8 cellular contexts compared by ENCODE assay signal in genomic region chr16:29961127-29961478, GRCh38. TPM values are rescaled to one million over a fixed set of nuclear protein-coding genes. Genes with fewer than 3 reads are reported as not detected.
DNase-seq lines count a peak whose midpoint lies in the region; ATAC-seq, FAIRE-seq and TF ChIP-seq lines count a peak whose summit lies in the region.
"Had no signal": no experiment of that assay in that cellular context is flagged by ENCODE, and none has a peak within 500 bp of the region (broad histone marks: within the 10 kb centered on the region; RNA-seq: fewer than 3 reads in every experiment).

No MANE protein-coding gene starts in this region.

- no peak for TF ChIP-seq CTCF in SU-DHL-6 (IDR thresholded peaks at IDR 0.05; ENCODE audit: insufficient read depth, low read length, poor library complexity, severe bottlenecking)
- no peak for TF ChIP-seq CTCF in foreskin fibroblast (IDR thresholded peaks at IDR 0.05; ENCODE audit: low read depth, low read length)

- no peaks in the 10 kb centered on the region for H4K20me1 ChIP-seq in SU-DHL-6 (ENCODE audit: low read depth, low read length)

- peak overlapping the region; percentile 72 for H3K9ac ChIP-seq in SU-DHL-6 (ENCODE audit: low read length)

- H3K4me1 ChIP-seq in small intestine (ENCODE audit: control insufficient read depth in 2 of 2, insufficient read depth in 1 of 2, low read depth in 1 of 2, low read length in 1 of 2) = peaks cover 0 to 2% of the 10 kb centered on the region in 2 donors

- 54 to 59% (median 58%) methylated on average over 9 to 10 of the region's 10 CpGs for WGBS in small intestine, 3 donors

- no peak for FAIRE-seq in small intestine (lab: Jason Lieb, UNC)
- FAIRE-seq: islet of Langerhans had no signal

- no peaks in the 10 kb centered on the region for H3K27me3 ChIP-seq in H7 (ENCODE audit: control insufficient read depth, insufficient read depth, low read length)
- H3K27me3 ChIP-seq in SU-DHL-6 (ENCODE audit: low read length) = no peaks in the 10 kb centered on the region
- no peaks in the 10 kb centered on the region for H3K27me3 ChIP-seq in small intestine (ENCODE audit: control insufficient read depth in 2 of 2, insufficient read depth in 2 of 2, low read length in 2 of 2)

- H2AFZ ChIP-seq in SU-DHL-6 (ENCODE audit: low read depth, low read length, severe bottlenecking) = peak overlapping the region; percentile 89

- H3K4me3 ChIP-seq in H7 (ENCODE audit: insufficient read depth, low read depth, low read length) (peak overlapping the region; percentile 80), SU-DHL-6 (ENCODE audit: insufficient read depth, low read length, poor library complexity, severe bottlenecking) (peak overlapping the region; percentile 70), foreskin fibroblast (ENCODE audit: low read depth in 1 of 2, low read length in 2 of 2) (peak overlapping the region; percentile 64 to 87), small intestine (ENCODE audit: low read depth in 1 of 2, low read length in 2 of 2) (peak overlapping the region in 1 of 2 donors; percentile 69)

- DNase-seq in H7 (no peak), foreskin fibroblast (no peak), small intestine (no peak), GF-D8 (lab: John Stamatoyannopoulos, UW) (no peak), medulla oblongata (ENCODE audit: extremely low spot score) (no peak)

- peak overlapping the region; percentile 79 for H3K4me2 ChIP-seq in SU-DHL-6 (ENCODE audit: low read depth, low read length, poor library complexity, severe bottlenecking)

- H3K9me2 ChIP-seq in SU-DHL-6 (replicated peaks; ENCODE audit: insufficient read depth, low read length) = no peaks in the 10 kb centered on the region

- no peaks in the 10 kb centered on the region for H3K79me2 ChIP-seq in SU-DHL-6 (ENCODE audit: insufficient read depth, low read length)

- no peaks in the 10 kb centered on the region for H3K9me3 ChIP-seq in SU-DHL-6 (ENCODE audit: insufficient read depth, low read length)
- no peaks in the 10 kb centered on the region for H3K9me3 ChIP-seq in small intestine (ENCODE audit: control insufficient read depth, low read depth)

- peaks cover 4% of the 10 kb centered on the region; the same call in 1 of the 2 replicates for H3F3A ChIP-seq in SU-DHL-6 (ENCODE audit: insufficient read depth)

- H3K27ac ChIP-seq in SU-DHL-6 (ENCODE audit: low read depth, low read length) (peak overlapping the region; percentile 61; the same call in 1 of the 2 replicates), small intestine (ENCODE audit: low read depth in 1 of 2, low read length in 1 of 2) (peak overlapping the region; percentile 97 to 99)

- no peak for ATAC-seq in HG03095 (IDR thresholded peaks at IDR 0.05; ENCODE audit: unreplicated experiment)

- no peaks in the 10 kb centered on the region for H3K36me3 ChIP-seq in H7 (replicated peaks; ENCODE audit: control insufficient read depth, insufficient read depth, low read length)
- H3K36me3 ChIP-seq in SU-DHL-6 (ENCODE audit: low read length) = no peaks in the 10 kb centered on the region
- H3K36me3 ChIP-seq in small intestine (ENCODE audit: control insufficient read depth in 2 of 2, insufficient read depth in 2 of 2, low read length in 2 of 2) = no peaks in the 10 kb centered on the region

RNA-seq across cellular contexts. Expression of gene TMEM219, which starts 0.8 kb away (rescaled TPM):
- total RNA-seq in H7 (2014; rRNA removed; shearing (Covaris generic)) = 88.0 and 97.6 TPM in 2 replicates
- polyA plus RNA-seq in small intestine = 100 to 1,000 TPM; 170 to 334 (median 314) TPM

RNA-seq across cellular contexts. Expression of gene TAOK2, which starts 12.6 kb away (rescaled TPM):
- total RNA-seq in H7 (2014; rRNA removed; shearing (Covaris generic)) = 39.9 and 41.3 TPM in 2 replicates
- 10 to 100 TPM; 21.6 to 30.0 (median 28.0) TPM for polyA plus RNA-seq in small intestine

RNA-seq across cellular contexts. Expression of gene HIRIP3, which starts 34.3 kb away (rescaled TPM):
- 19.0 and 20.5 TPM in 2 replicates for total RNA-seq in H7 (2014; rRNA removed; shearing (Covaris generic))
- 10 to 100 TPM; 14.6 to 15.2 (median 15.0) TPM for polyA plus RNA-seq in small intestine

RNA-seq across cellular contexts. Expression of gene INO80E, which starts 34.9 kb away (rescaled TPM):
- total RNA-seq in H7 (2014; rRNA removed; shearing (Covaris generic)) = 58.7 and 91.9 TPM in 2 replicates
- 10 to 100 TPM; 49.2 to 80.4 (median 55.1) TPM for polyA plus RNA-seq in small intestine

RNA-seq across cellular contexts. Expression of gene KCTD13, which starts 35.1 kb away (rescaled TPM):
- 8.3 and 9.1 TPM in 2 replicates for total RNA-seq in H7 (2014; rRNA removed; shearing (Covaris generic))
- 10 to 100 TPM; 10.8 to 17.4 (median 14.3) TPM for polyA plus RNA-seq in small intestine
